In the genomic region with DNA sequence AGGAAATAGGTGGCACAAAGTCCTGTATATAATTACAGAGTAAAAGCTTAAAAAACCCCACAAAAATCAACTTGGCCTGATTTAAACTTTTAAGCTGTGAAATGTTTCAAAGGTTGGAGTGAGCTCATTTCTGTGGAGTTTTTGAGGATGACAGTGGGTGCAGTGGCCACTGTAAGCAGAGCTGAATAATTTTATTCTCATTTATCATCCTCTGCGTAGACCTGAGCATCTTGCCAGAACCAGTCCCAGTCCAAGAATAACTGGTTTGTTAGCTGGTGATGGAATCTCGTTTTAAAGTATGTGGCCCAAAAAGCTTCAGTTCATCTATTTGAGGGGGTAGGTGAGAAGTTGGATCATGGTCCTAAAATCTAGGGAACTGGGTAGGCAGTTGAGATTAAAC, we compare ENCODE assay signal across 18 cellular contexts. TPM values are rescaled to one million over a fixed set of nuclear protein-coding genes. Genes with fewer than 3 reads are reported as not detected.
"Had no signal": no experiment of that assay in that cellular context is flagged by ENCODE, and none has a peak within 500 bp of the region (broad histone marks: within the 10 kb centered on the region; RNA-seq: fewer than 3 reads in every experiment).

No MANE protein-coding gene starts in this region.

- H3K27ac ChIP-seq: brain microvascular endothelial cell, SK-N-MC had no signal

- DNase-seq: activated CD4-positive, alpha-beta memory T cell treated with anti-CD3 and anti-CD28 coated beads for 36 hours; activated CD4-positive, alpha-beta T cell treated with anti-CD3 and anti-CD28 coated beads, Interleukin-2, amount 10 ng/mL, durations not matched to agents 7 days and 5 days; activated CD8-positive, alpha-beta memory T cell treated with anti-CD3 and anti-CD28 coated beads for 24 hours; activated gamma-delta T cell; activated naive CD4-positive, alpha-beta T cell treated with anti-CD3 and anti-CD28 coated beads for 36 hours; activated T-cell treated with anti-CD3 and anti-CD28 coated beads, Interleukin-2, amount 50 U/mL, for 4 hours; amygdala; brain microvascular endothelial cell; cerebellar nuclear complex; MM.1S; NCI-H1105; NCI-H1436; NCI-H2029 treated with DMSO at 0.1 percent for 48 hours; NCI-H345; NCI-H510A; NCI-H526 treated with DMSO at 0.1 percent for 48 hours had no signal

- H3K4me3 ChIP-seq: SK-N-MC had no signal

- H3K36me3 ChIP-seq: brain microvascular endothelial cell had no signal

- H3K27me3 ChIP-seq: brain microvascular endothelial cell had no signal

RNA-seq across cellular contexts. Expression of a gene that starts 4.4 kb away (rescaled TPM):
- total RNA-seq: activated CD4-positive, alpha-beta memory T cell treated with anti-CD3 and anti-CD28 coated beads for 36 hours; activated CD4-positive, alpha-beta T cell treated with anti-CD3 and anti-CD28 coated beads, Interleukin-2, amount 10 ng/mL, durations not matched to agents 7 days and 5 days; activated naive CD4-positive, alpha-beta T cell treated with anti-CD3 and anti-CD28 coated beads for 36 hours; OCI-LY7 had no signal
